ENCODE assay signal across 1 cellular context in the genomic region with DNA sequence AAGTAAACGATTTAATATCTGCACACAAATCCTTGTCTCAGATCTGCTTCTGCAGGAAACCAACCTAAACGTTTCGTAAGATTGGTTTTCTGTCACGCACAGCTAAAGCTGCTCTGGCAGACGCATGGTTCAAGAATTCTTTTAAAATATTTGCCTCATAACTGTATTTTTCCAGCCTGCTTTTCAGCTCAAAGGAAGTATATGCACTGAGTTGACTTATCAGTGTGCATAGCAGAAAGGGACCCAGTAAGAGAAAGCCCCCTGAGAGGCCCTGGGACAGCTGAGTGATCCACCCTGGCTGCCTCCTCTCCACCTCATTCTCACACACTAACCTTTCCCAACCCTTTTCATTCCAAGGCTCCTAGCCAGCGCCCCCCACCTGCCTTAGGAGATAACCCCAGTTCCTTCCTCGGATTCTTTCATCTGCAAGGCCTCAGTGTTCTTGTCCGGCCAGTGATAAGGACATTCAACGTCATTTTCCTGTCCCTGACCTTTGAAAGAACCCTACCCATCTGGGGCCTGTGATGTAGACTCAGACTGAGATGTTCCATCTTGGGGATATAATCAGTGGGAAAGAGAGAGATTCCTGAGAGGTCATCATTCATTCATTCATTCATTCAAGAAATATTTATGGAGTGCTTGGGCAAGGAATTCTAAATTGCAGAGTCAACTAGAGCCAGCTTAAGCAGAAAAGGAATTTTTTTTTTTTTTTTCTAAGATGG.
TF ChIP-seq lines count a peak whose summit lies in the region.

No MANE protein-coding gene starts in this region.

TF ChIP-seq in WTC11, 78 proteins besides CTCF, POLR2A, EP300 and RAD21 (continued from another document):
- TF ChIP-seq, protein P1, sequence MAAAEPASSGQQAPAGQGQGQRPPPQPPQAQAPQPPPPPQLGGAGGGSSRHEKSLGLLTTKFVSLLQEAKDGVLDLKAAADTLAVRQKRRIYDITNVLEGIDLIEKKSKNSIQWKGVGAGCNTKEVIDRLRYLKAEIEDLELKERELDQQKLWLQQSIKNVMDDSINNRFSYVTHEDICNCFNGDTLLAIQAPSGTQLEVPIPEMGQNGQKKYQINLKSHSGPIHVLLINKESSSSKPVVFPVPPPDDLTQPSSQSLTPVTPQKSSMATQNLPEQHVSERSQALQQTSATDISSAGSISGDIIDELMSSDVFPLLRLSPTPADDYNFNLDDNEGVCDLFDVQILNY (CRISPR knock-in tag; IDR thresholded peaks at IDR 0.05), result no peak
- TF ChIP-seq JAZF1 (CRISPR knock-in tag; IDR thresholded peaks at IDR 0.05), result no peak
- no peak for TF ChIP-seq CBFB (CRISPR knock-in tag; IDR thresholded peaks at IDR 0.05; ENCODE audit: low read depth)
- TF ChIP-seq, protein P2, sequence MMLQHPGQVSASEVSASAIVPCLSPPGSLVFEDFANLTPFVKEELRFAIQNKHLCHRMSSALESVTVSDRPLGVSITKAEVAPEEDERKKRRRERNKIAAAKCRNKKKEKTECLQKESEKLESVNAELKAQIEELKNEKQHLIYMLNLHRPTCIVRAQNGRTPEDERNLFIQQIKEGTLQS (CRISPR knock-in tag; conservative IDR thresholded peaks at IDR 0.05), result no peak
- TF ChIP-seq, protein P3, sequence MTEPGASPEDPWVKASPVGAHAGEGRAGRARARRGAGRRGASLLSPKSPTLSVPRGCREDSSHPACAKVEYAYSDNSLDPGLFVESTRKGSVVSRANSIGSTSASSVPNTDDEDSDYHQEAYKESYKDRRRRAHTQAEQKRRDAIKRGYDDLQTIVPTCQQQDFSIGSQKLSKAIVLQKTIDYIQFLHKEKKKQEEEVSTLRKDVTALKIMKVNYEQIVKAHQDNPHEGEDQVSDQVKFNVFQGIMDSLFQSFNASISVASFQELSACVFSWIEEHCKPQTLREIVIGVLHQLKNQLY (CRISPR knock-in tag; IDR thresholded peaks at IDR 0.05), result no peak
- no peak for TF ChIP-seq CREM (CRISPR knock-in tag; IDR thresholded peaks at IDR 0.05)
- TF ChIP-seq, protein P4, sequence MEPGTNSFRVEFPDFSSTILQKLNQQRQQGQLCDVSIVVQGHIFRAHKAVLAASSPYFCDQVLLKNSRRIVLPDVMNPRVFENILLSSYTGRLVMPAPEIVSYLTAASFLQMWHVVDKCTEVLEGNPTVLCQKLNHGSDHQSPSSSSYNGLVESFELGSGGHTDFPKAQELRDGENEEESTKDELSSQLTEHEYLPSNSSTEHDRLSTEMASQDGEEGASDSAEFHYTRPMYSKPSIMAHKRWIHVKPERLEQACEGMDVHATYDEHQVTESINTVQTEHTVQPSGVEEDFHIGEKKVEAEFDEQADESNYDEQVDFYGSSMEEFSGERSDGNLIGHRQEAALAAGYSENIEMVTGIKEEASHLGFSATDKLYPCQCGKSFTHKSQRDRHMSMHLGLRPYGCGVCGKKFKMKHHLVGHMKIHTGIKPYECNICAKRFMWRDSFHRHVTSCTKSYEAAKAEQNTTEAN (CRISPR knock-in tag; IDR thresholded peaks at IDR 0.05), result no peak
- no peak for TF ChIP-seq ZNF219 (CRISPR knock-in tag; IDR thresholded peaks at IDR 0.05; ENCODE audit: borderline replicate concordance)
- TF ChIP-seq, protein P5, sequence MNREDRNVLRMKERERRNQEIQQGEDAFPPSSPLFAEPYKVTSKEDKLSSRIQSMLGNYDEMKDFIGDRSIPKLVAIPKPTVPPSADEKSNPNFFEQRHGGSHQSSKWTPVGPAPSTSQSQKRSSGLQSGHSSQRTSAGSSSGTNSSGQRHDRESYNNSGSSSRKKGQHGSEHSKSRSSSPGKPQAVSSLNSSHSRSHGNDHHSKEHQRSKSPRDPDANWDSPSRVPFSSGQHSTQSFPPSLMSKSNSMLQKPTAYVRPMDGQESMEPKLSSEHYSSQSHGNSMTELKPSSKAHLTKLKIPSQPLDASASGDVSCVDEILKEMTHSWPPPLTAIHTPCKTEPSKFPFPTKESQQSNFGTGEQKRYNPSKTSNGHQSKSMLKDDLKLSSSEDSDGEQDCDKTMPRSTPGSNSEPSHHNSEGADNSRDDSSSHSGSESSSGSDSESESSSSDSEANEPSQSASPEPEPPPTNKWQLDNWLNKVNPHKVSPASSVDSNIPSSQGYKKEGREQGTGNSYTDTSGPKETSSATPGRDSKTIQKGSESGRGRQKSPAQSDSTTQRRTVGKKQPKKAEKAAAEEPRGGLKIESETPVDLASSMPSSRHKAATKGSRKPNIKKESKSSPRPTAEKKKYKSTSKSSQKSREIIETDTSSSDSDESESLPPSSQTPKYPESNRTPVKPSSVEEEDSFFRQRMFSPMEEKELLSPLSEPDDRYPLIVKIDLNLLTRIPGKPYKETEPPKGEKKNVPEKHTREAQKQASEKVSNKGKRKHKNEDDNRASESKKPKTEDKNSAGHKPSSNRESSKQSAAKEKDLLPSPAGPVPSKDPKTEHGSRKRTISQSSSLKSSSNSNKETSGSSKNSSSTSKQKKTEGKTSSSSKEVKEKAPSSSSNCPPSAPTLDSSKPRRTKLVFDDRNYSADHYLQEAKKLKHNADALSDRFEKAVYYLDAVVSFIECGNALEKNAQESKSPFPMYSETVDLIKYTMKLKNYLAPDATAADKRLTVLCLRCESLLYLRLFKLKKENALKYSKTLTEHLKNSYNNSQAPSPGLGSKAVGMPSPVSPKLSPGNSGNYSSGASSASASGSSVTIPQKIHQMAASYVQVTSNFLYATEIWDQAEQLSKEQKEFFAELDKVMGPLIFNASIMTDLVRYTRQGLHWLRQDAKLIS (CRISPR knock-in tag; IDR thresholded peaks at IDR 0.05; ENCODE audit: borderline replicate concordance), result no peak
- TF ChIP-seq FOXP1 (CRISPR knock-in tag; IDR thresholded peaks at IDR 0.05; ENCODE audit: borderline replicate concordance), result no peak
TF ChIP-seq in WTC11: peak in this region for 0.
